ENCODE assay signal across 1 cellular context in genomic region chr17:82613283-82614094, GRCh38.
TF ChIP-seq lines count a peak whose summit lies in the region.

No MANE protein-coding gene starts in this region.

TF ChIP-seq in IMR-90, 13 proteins besides CTCF, POLR2A, EP300 and RAD21 (continued from another document):
- TF ChIP-seq NFE2L2 (IDR thresholded peaks at IDR 0.05; ENCODE audit: low read depth, low read length) = no peak
- no peak for TF ChIP-seq CHD1 (IDR thresholded peaks at IDR 0.05; ENCODE audit: low read depth, low read length)
- no peak for TF ChIP-seq MXI1 (IDR thresholded peaks at IDR 0.05; ENCODE audit: borderline replicate concordance, low read depth, low read length)
- TF ChIP-seq FOS (IDR thresholded peaks at IDR 0.05; ENCODE audit: low read depth, low read length) = no peak
- no peak for TF ChIP-seq SMC3 (IDR thresholded peaks at IDR 0.05; ENCODE audit: low read depth, low read length)
- TF ChIP-seq BHLHE40 (IDR thresholded peaks at IDR 0.05; ENCODE audit: low read depth, low read length) = no peak
- TF ChIP-seq MAFK (IDR thresholded peaks at IDR 0.05; ENCODE audit: low read depth, low read length) = no peak
- TF ChIP-seq RCOR1 (IDR thresholded peaks at IDR 0.05; ENCODE audit: insufficient replicate concordance, low read length) = no peak
- no peak for TF ChIP-seq MAZ (IDR thresholded peaks at IDR 0.05; ENCODE audit: borderline replicate concordance, low read depth, low read length)
- no peak for TF ChIP-seq USF2 (IDR thresholded peaks at IDR 0.05; ENCODE audit: low read depth, low read length)
- no peak for TF ChIP-seq CEBPB (IDR thresholded peaks at IDR 0.05; ENCODE audit: low read depth, low read length)
- TF ChIP-seq ELK1 (IDR thresholded peaks at IDR 0.05; ENCODE audit: borderline replicate concordance, low read depth, low read length) = no peak
